20 cellular contexts compared by ENCODE assay signal in the genomic region with DNA sequence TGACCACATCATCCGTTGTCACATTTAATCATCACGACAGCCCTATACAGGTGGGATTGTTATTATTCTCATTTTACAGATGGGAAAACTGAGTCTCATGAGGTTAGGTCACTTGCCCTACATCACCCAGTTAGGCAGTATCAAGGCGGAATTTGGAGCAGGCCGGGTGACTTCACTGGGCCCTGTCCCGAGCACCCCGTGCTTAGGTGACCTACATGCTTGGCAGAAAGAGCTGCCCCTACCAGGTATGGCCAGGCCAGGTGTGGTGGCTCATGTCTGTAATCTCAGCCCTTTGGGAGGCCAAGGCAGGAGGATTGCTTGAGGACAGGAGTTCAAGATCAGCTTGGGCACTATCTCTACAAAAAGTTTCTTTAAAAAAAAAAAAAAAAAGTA. TPM values are rescaled to one million over a fixed set of nuclear protein-coding genes. Genes with fewer than 3 reads are reported as not detected.
DNase-seq lines count a peak whose midpoint lies in the region; ATAC-seq, FAIRE-seq and TF ChIP-seq lines count a peak whose summit lies in the region.
"Had no signal": no experiment of that assay in that cellular context is flagged by ENCODE, and none has a peak within 500 bp of the region (broad histone marks: within the 10 kb centered on the region; RNA-seq: fewer than 3 reads in every experiment).

No MANE protein-coding gene starts in this region.

- no peaks in the 10 kb centered on the region for H3K9me1 ChIP-seq in endothelial cell of umbilical vein (replicated peaks; ENCODE audit: control insufficient read depth, extremely low read depth, insufficient read depth, low read length)

- no peak overlapping the region for H3K9ac ChIP-seq in endothelial cell of umbilical vein (replicated peaks; ENCODE audit: extremely low read depth, insufficient read depth, low read length)

- dilution Hi-C loops in endothelial cell of umbilical vein (cut with MboI; ENCODE audit: extremely low pct_ligation_motif_present, low sequenced_read_pairs): loop anchor here (25.0 kb wide), 1 partner anchor 185 kb away; no protein-coding TSS in a partner anchor

- 94 to 97% methylated on average over 6 of the region's 6 CpGs for WGBS in heart right ventricle, 2 donors
- 86 to 90% methylated on average over 6 of the region's 6 CpGs for WGBS in lung, 2 donors

- TF ChIP-seq CTCF in left ventricle myocardium inferior (IDR thresholded peaks at IDR 0.05; ENCODE audit: borderline replicate concordance): no peak
- no peak for TF ChIP-seq CTCF in heart right ventricle (IDR thresholded peaks at IDR 0.05)
- TF ChIP-seq CTCF in endothelial cell of umbilical vein (IDR thresholded peaks at IDR 0.05; ENCODE audit: extremely low read depth in 1 of 2, insufficient read depth in 1 of 2, low read depth in 1 of 2, low read length in 2 of 2): no peak
- no peak for TF ChIP-seq CTCF in lung (IDR thresholded peaks at IDR 0.05; ENCODE audit: control extremely low read depth, extremely low read depth)
- TF ChIP-seq CTCF in osteocyte (IDR thresholded peaks at IDR 0.05): no peak

- peaks cover 48% of the 10 kb centered on the region for H3K36me3 Mint-ChIP-seq in osteocyte (ENCODE audit: unreplicated experiment)
- H3K36me3 Mint-ChIP-seq: CD4-positive, CD25-positive, alpha-beta regulatory T cell had no signal

- ATAC-seq in heart right ventricle (no peak), lung (ENCODE audit: insufficient read depth, low FRiP score) (no peak), HG02759 (IDR thresholded peaks at IDR 0.05; ENCODE audit: unreplicated experiment) (no peak)

- POLR2A ChIA-PET in endothelial cell of umbilical vein (lab: Charles Lee): no interaction called here

- H3K4me1 ChIP-seq in left ventricle myocardium inferior (peaks cover 62% of the 10 kb centered on the region), heart right ventricle (peaks cover 7 to 69% (median 28%) of the 10 kb centered on the region in 9 donors), endothelial cell of umbilical vein (ENCODE audit: control insufficient read depth, extremely low read depth, insufficient read depth, low read length) (peaks cover 26% of the 10 kb centered on the region), lung (ENCODE audit: control insufficient read depth in 2 of 2, insufficient read depth in 2 of 2, low read length in 2 of 2) (peaks cover 3 to 14% of the 10 kb centered on the region in 2 donors)
- H3K4me1 ChIP-seq: BE2C had no signal

- H3K9me3 Mint-ChIP-seq in osteocyte (ENCODE audit: unreplicated experiment): no peaks in the 10 kb centered on the region
- H3K9me3 Mint-ChIP-seq: GM23338 had no signal

- FAIRE-seq in endothelial cell of umbilical vein (lab: Jason Lieb, UNC): no peak
- FAIRE-seq: G401.6, K562 had no signal

- no peak overlapping the region for H3K4me3 Mint-ChIP-seq in osteocyte (ENCODE audit: unreplicated experiment)
- H3K4me3 Mint-ChIP-seq: CD4-positive, CD25-positive, alpha-beta regulatory T cell; GM23338 had no signal

- DNase-seq in left ventricle myocardium inferior: no peak
- no peak for DNase-seq in heart right ventricle
- no peak for DNase-seq in endothelial cell of umbilical vein (ENCODE audit: low read depth, low spot score)
- no peak for DNase-seq in lung (ENCODE audit: low spot score)
- DNase-seq in osteocyte (ENCODE audit: extremely low spot score, unreplicated experiment): no peak
- no peak for DNase-seq in NCI-H2227 (lab: John Stamatoyannopoulos, UW; ENCODE audit: unreplicated experiment)
- no peak for DNase-seq in cerebellum (ENCODE audit: low spot score)
- DNase-seq: BE2C; CD4-positive, CD25-positive, alpha-beta regulatory T cell; HCEC 1CT; NCI-H1105 treated with DMSO at 0.1 percent for 48 hours; NCI-H2081 treated with DMSO at 0.1 percent for 48 hours; NCI-H510A; NCI-H748 treated with DMSO at 0.1 percent for 48 hours; NK-92 treated with Interleukin-12 subunit alpha and Interleukin-12 subunit beta, amount 100 ng/mL, for 24 hours; SIG-M5 had no signal

- no peak overlapping the region for H3K27ac Mint-ChIP-seq in osteocyte (ENCODE audit: unreplicated experiment)
- H3K27ac Mint-ChIP-seq: CD4-positive, CD25-positive, alpha-beta regulatory T cell; GM23338 had no signal

- CTCF ChIA-PET in endothelial cell of umbilical vein (lab: Charles Lee): interaction anchor here (1.0 to 1.4 kb wide), 4 partner anchors 16 to 192 kb away, joined by 3 to 4 read pairs (median 4); no protein-coding TSS in a partner anchor

- no peaks in the 10 kb centered on the region for H3K79me2 ChIP-seq in endothelial cell of umbilical vein (ENCODE audit: control insufficient read depth, insufficient read depth, low read length)

- H3K27ac ChIP-seq in left ventricle myocardium inferior (replicated peaks): peak overlapping the region; percentile 28
- H3K27ac ChIP-seq in heart right ventricle: peak overlapping the region in 3 of 10 donors; percentile 6 to 49 (median 13)
- H3K27ac ChIP-seq in endothelial cell of umbilical vein (ENCODE audit: insufficient read depth, low read depth, low read length): peak overlapping the region; percentile 15
- H3K27ac ChIP-seq in lung (ENCODE audit: low read depth in 1 of 2, low read length in 1 of 2): peak overlapping the region; percentile 13 to 49

- peak overlapping the region; percentile 44 for H3K4me2 ChIP-seq in endothelial cell of umbilical vein (ENCODE audit: insufficient read depth, low read length)
- H3K4me2 ChIP-seq: GM23338 had no signal

- no peak overlapping the region for H2AFZ ChIP-seq in endothelial cell of umbilical vein (ENCODE audit: low read depth, low read length)
- H2AFZ ChIP-seq: GM23338 had no signal

- TF ChIP-seq POLR2A in endothelial cell of umbilical vein (IDR thresholded peaks at IDR 0.05; ENCODE audit: low read depth, low read length): no peak

- peaks cover 28% of the 10 kb centered on the region for H3K36me3 ChIP-seq in left ventricle myocardium inferior
- H3K36me3 ChIP-seq in heart right ventricle: peaks cover 0 to 51% (median 17%) of the 10 kb centered on the region in 9 donors
- peaks cover 0 to 4% of the 10 kb centered on the region in 2 experiments for H3K36me3 ChIP-seq in endothelial cell of umbilical vein (ENCODE audit: control insufficient read depth in 2 of 2, extremely low read depth in 1 of 2, insufficient read depth in 2 of 2, low read length in 2 of 2)
- peaks cover 0 to 5% of the 10 kb centered on the region in 2 donors for H3K36me3 ChIP-seq in lung (ENCODE audit: control insufficient read depth in 2 of 2, insufficient read depth in 2 of 2, low read length in 2 of 2)
- H3K36me3 ChIP-seq: BE2C had no signal

- no peaks in the 10 kb centered on the region for H4K20me1 ChIP-seq in endothelial cell of umbilical vein (replicated peaks; ENCODE audit: control insufficient read depth, extremely low read depth, insufficient read depth, low read length)

- H3K9me3 ChIP-seq in left ventricle myocardium inferior (replicated peaks) (no peaks in the 10 kb centered on the region), heart right ventricle (no peaks in the 10 kb centered on the region), endothelial cell of umbilical vein (replicated peaks; ENCODE audit: control insufficient read depth, insufficient read depth, low read length) (no peaks in the 10 kb centered on the region), lung (ENCODE audit: control insufficient read depth in 2 of 2, insufficient read depth in 1 of 2, low read length in 1 of 2) (no peaks in the 10 kb centered on the region)
- H3K9me3 ChIP-seq: BE2C had no signal

- peaks cover 9% of the 10 kb centered on the region for H3K4me1 Mint-ChIP-seq in osteocyte (ENCODE audit: unreplicated experiment)
- H3K4me1 Mint-ChIP-seq: CD4-positive, CD25-positive, alpha-beta regulatory T cell; GM23338 had no signal

- intact Hi-C loops in left ventricle myocardium inferior (cut with micrococcal nuclease) (no loop called here), heart right ventricle (cut with DNase I) (loop anchor here in 5 of 10 donors (1.0 to 5.0 kb wide), 2 partner anchors 109 to 110 kb away; no protein-coding TSS in a partner anchor), endothelial cell of umbilical vein (cut with micrococcal nuclease) (loop anchor here (2.0 kb wide), 1 partner anchor 15 kb away; no protein-coding TSS in a partner anchor)

- H3K4me3 ChIP-seq in left ventricle myocardium inferior (no peak overlapping the region), heart right ventricle (no peak overlapping the region), endothelial cell of umbilical vein (replicated peaks in 1 of 3; ENCODE audit: insufficient read depth in 1 of 3, low read depth in 1 of 3, low read length in 3 of 3) (no peak overlapping the region), lung (no peak overlapping the region)
- H3K4me3 ChIP-seq: GM23338, K562 had no signal

- no peaks in the 10 kb centered on the region for H3K27me3 Mint-ChIP-seq in osteocyte (ENCODE audit: unreplicated experiment)
- H3K27me3 Mint-ChIP-seq: CD4-positive, CD25-positive, alpha-beta regulatory T cell had no signal

- BruUV-seq in endothelial cell of umbilical vein (replicated peaks; lab: Mats Ljungman, UMichigan): no TSS peak

- H3K27me3 ChIP-seq in left ventricle myocardium inferior (ENCODE audit: low read depth) (no peaks in the 10 kb centered on the region), heart right ventricle (no peaks in the 10 kb centered on the region), endothelial cell of umbilical vein (ENCODE audit: control insufficient read depth in 2 of 2, insufficient read depth in 2 of 2, low read length in 2 of 2) (no peaks in the 10 kb centered on the region), lung (ENCODE audit: control insufficient read depth, insufficient read depth) (no peaks in the 10 kb centered on the region)

TF ChIP-seq in endothelial cell of umbilical vein, 7 proteins besides CTCF, POLR2A, EP300 and RAD21 (continues in another document):
- no peak for TF ChIP-seq JUN (IDR thresholded peaks at IDR 0.05; ENCODE audit: borderline replicate concordance, insufficient read depth, insufficient read length, low read depth)
- no peak for TF ChIP-seq POLR2AphosphoS5 (IDR thresholded peaks at IDR 0.05; ENCODE audit: insufficient read depth, low read depth, low read length)
- no peak for TF ChIP-seq EZH2 (IDR thresholded peaks at IDR 0.05; ENCODE audit: borderline replicate concordance, low read depth, low read length, severe bottlenecking)

RNA-seq across cellular contexts. Expression of a gene that starts 44.0 kb away (rescaled TPM):
- total RNA-seq in left ventricle myocardium inferior (48.8 TPM), heart right ventricle (10 to 100 TPM; 42.4 to 66.2 (median 60.6) TPM), endothelial cell of umbilical vein (98.5 and 119 TPM in 2 replicates), lung (10 to 100 TPM; 85.0 to 93.3 TPM), osteocyte (47.0 and 55.5 TPM in 2 replicates), cerebellum (37.4 TPM)
- polyA plus RNA-seq in heart right ventricle (10 to 100 TPM in 1 of 2 donors, 1 to 10 TPM in 1; 9.0 to 22.3 TPM), endothelial cell of umbilical vein (18.0 and 22.6 TPM in 2 replicates), lung (10 to 100 TPM; 13.7 to 44.3 TPM)
- polyA plus RNA-seq in endothelial cell of umbilical vein (2011; cell fraction: cytosol; rRNA removed): 26.4 and 28.1 TPM in 2 replicates
- polyA plus RNA-seq in endothelial cell of umbilical vein (2011; cell fraction: nucleus; rRNA removed): 78.0 and 79.9 TPM in 2 replicates
- polyA plus RNA-seq in endothelial cell of umbilical vein (2012): 44.9 and 47.0 TPM in 2 replicates
- polyA minus RNA-seq in endothelial cell of umbilical vein: 121 and 149 TPM in 2 replicates
- polyA minus RNA-seq in endothelial cell of umbilical vein (2011; cell fraction: cytosol; rRNA and poly(A)+ RNA removed): 9.7 TPM
- 186 and 192 TPM in 2 replicates for polyA minus RNA-seq in endothelial cell of umbilical vein (2011; cell fraction: nucleus; rRNA and poly(A)+ RNA removed)
- polyA plus RNA-seq: CD4-positive, CD25-positive, alpha-beta regulatory T cell; K562 had no signal
